ENCODE assay signal across 16 cellular contexts in genomic region chr1:80036690-80037432, GRCh38.
DNase-seq lines count a peak whose midpoint lies in the region; FAIRE-seq and TF ChIP-seq lines count a peak whose summit lies in the region.
"Had no signal": no experiment of that assay in that cellular context is flagged by ENCODE, and none has a peak within 500 bp of the region (broad histone marks: within the 10 kb centered on the region; RNA-seq: fewer than 3 reads in every experiment).

No MANE protein-coding gene starts in this region.

- no peaks in the 10 kb centered on the region for H3K36me3 ChIP-seq in endothelial cell of umbilical vein (ENCODE audit: control insufficient read depth in 2 of 2, extremely low read depth in 1 of 2, insufficient read depth in 2 of 2, low read length in 2 of 2)
- H3K36me3 ChIP-seq in osteoblast (ENCODE audit: insufficient read depth, low read length): no peaks in the 10 kb centered on the region
- H3K36me3 ChIP-seq in uterus: no peaks in the 10 kb centered on the region
- H3K36me3 ChIP-seq: Peyer's patch, SJSA1 had no signal

- H3K27me3 ChIP-seq in endothelial cell of umbilical vein (ENCODE audit: control insufficient read depth in 2 of 2, insufficient read depth in 2 of 2, low read length in 2 of 2) (no peaks in the 10 kb centered on the region), osteoblast (ENCODE audit: insufficient read depth, low read length) (no peaks in the 10 kb centered on the region), uterus (no peaks in the 10 kb centered on the region)
- H3K27me3 ChIP-seq: Peyer's patch, SJSA1 had no signal

- no peak overlapping the region for H3K27ac ChIP-seq in endothelial cell of umbilical vein (ENCODE audit: insufficient read depth, low read depth, low read length)
- no peak overlapping the region for H3K27ac ChIP-seq in osteoblast (ENCODE audit: low read depth, low read length)
- H3K27ac ChIP-seq in uterus: no peak overlapping the region
- H3K27ac ChIP-seq: Peyer's patch, SJSA1 had no signal

- POLR2A ChIA-PET in endothelial cell of umbilical vein (lab: Charles Lee): no interaction called here

- intact Hi-C loops in endothelial cell of umbilical vein (cut with micrococcal nuclease): no loop called here
- intact Hi-C loops in uterus (cut with DNase I; ENCODE audit: low total_unique reads): no loop called here

- TF ChIP-seq POLR2A in H54 (IDR thresholded peaks at IDR 0.05; ENCODE audit: low read depth, low read length) (no peak), endothelial cell of umbilical vein (IDR thresholded peaks at IDR 0.05; ENCODE audit: low read depth, low read length) (no peak), uterus (IDR thresholded peaks at IDR 0.05) (no peak)

- H3K4me1 ChIP-seq in endothelial cell of umbilical vein (ENCODE audit: control insufficient read depth, extremely low read depth, insufficient read depth, low read length) (no peaks in the 10 kb centered on the region), osteoblast (ENCODE audit: insufficient read depth, low read length) (no peaks in the 10 kb centered on the region), uterus (no peaks in the 10 kb centered on the region)
- H3K4me1 ChIP-seq: Peyer's patch, SJSA1 had no signal

- H3K79me2 ChIP-seq in endothelial cell of umbilical vein (ENCODE audit: control insufficient read depth, insufficient read depth, low read length) (no peaks in the 10 kb centered on the region), osteoblast (ENCODE audit: insufficient read depth, low read length) (no peaks in the 10 kb centered on the region)

- no peak for DNase-seq in H54 (ENCODE audit: insufficient read length, low spot score)
- DNase-seq in OCI-M1 (lab: John Stamatoyannopoulos, UW): peak; percentile 29
- DNase-seq in endothelial cell of umbilical vein (ENCODE audit: low read depth, low spot score): no peak
- peak; percentile 36 for DNase-seq in osteoblast (ENCODE audit: insufficient read length, low spot score, missing footprints)
- no peak for DNase-seq in uterus
- DNase-seq in OCI-M2 (lab: John Stamatoyannopoulos, UW; ENCODE audit: unreplicated experiment): no peak
- no peak for DNase-seq in NCI-H1048 (lab: John Stamatoyannopoulos, UW)
- DNase-seq: DMS79, HCEC 1CT, NCI-H1105, NCI-H1694, NCI-H510A, NCI-H748 treated with DMSO at 0.1 percent for 48 hours, Peyer's patch had no signal

- H3K4me2 ChIP-seq in endothelial cell of umbilical vein (ENCODE audit: insufficient read depth, low read length): peak overlapping the region; percentile 16
- H3K4me2 ChIP-seq in osteoblast (ENCODE audit: insufficient read depth, low read length): no peak overlapping the region

- H3K9me1 ChIP-seq in endothelial cell of umbilical vein (replicated peaks; ENCODE audit: control insufficient read depth, extremely low read depth, insufficient read depth, low read length): no peaks in the 10 kb centered on the region

- H3K9ac ChIP-seq in endothelial cell of umbilical vein (replicated peaks; ENCODE audit: extremely low read depth, insufficient read depth, low read length): no peak overlapping the region

- no TSS peak for BruUV-seq in endothelial cell of umbilical vein (replicated peaks; lab: Mats Ljungman, UMichigan)

- dilution Hi-C loops in endothelial cell of umbilical vein (cut with MboI; ENCODE audit: extremely low pct_ligation_motif_present, low sequenced_read_pairs): no loop called here

- CTCF ChIA-PET in endothelial cell of umbilical vein (lab: Charles Lee): interaction anchor here (0.8 to 2.2 kb wide), 6 partner anchors 8 to 1197 kb away, joined by 3 to 5 read pairs (median 3); no protein-coding TSS in a partner anchor

- H3K9me3 ChIP-seq in endothelial cell of umbilical vein (replicated peaks; ENCODE audit: control insufficient read depth, insufficient read depth, low read length): no peaks in the 10 kb centered on the region
- peaks cover 2% of the 10 kb centered on the region for H3K9me3 ChIP-seq in osteoblast (ENCODE audit: low read depth, low read length)
- H3K9me3 ChIP-seq in uterus: no peaks in the 10 kb centered on the region
- H3K9me3 ChIP-seq: Peyer's patch, SJSA1 had no signal

- H2AFZ ChIP-seq in endothelial cell of umbilical vein (ENCODE audit: low read depth, low read length) (peak overlapping the region; percentile 76), osteoblast (ENCODE audit: low read length) (no peak overlapping the region)

- FAIRE-seq in H54 (lab: Jason Lieb, UNC) (peak; percentile 11), endothelial cell of umbilical vein (lab: Jason Lieb, UNC) (no peak)
- FAIRE-seq: K562 had no signal

- H4K20me1 ChIP-seq in endothelial cell of umbilical vein (replicated peaks; ENCODE audit: control insufficient read depth, extremely low read depth, insufficient read depth, low read length) (no peaks in the 10 kb centered on the region), osteoblast (ENCODE audit: insufficient read depth, low read length) (no peaks in the 10 kb centered on the region)

- H3K4me3 ChIP-seq in endothelial cell of umbilical vein (replicated peaks in 1 of 3; ENCODE audit: insufficient read depth in 1 of 3, low read depth in 1 of 3, low read length in 3 of 3): no peak overlapping the region
- H3K4me3 ChIP-seq in osteoblast (ENCODE audit: insufficient read depth, low read length): no peak overlapping the region
- H3K4me3 ChIP-seq in uterus: no peak overlapping the region
- H3K4me3 ChIP-seq: K562, Peyer's patch, SJSA1 had no signal

- no peak for TF ChIP-seq CTCF in endothelial cell of umbilical vein (IDR thresholded peaks at IDR 0.05; ENCODE audit: extremely low read depth in 1 of 2, insufficient read depth in 1 of 2, low read depth in 1 of 2, low read length in 2 of 2)
- TF ChIP-seq CTCF in osteoblast (IDR thresholded peaks at IDR 0.05; ENCODE audit: extremely low read depth, low read depth, low read length): no peak
- TF ChIP-seq CTCF in uterus (IDR thresholded peaks at IDR 0.05): no peak

TF ChIP-seq in endothelial cell of umbilical vein, 7 proteins besides CTCF, POLR2A, EP300 and RAD21:
- TF ChIP-seq POLR2AphosphoS5 (IDR thresholded peaks at IDR 0.05; ENCODE audit: insufficient read depth, low read depth, low read length): no peak

Comparison
In these comparisons a context has a peak if more than half of its experiments do, and no peak if none do; other contexts are left out.
1. DNase-seq: peak in OCI-M1 (single experiment) and osteoblast (single experiment); none in H54 (single experiment), endothelial cell of umbilical vein (single experiment), uterus (0 of 2), OCI-M2 (single experiment) and NCI-H1048 (single experiment).